In the genomic region with DNA sequence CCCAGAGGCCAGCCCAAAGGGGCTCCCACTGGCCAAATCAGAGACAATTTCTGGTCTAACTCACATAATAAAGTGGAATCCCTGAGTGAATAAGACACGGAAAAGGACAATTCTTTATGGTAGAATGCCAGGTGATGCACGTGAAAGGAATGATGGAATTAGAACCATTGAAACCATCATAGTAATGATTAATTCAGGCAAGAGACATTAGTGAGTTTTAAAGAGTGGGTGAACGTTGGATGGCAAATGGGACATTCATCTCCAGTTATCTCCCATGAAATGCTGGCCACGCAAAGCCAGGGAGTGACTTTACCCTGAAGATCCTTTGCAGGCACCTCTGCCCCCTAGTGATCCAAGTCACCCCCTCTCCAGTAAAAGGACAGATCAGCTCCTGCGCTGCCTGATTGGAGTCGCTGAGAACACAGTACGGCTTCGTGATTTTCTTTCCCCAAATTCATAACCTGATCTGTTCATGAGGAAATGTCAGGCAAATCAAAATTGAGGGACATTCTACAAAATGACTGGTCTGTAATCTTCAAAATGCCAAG, we compare ENCODE assay signal across 28 cellular contexts.
"Had no signal": no experiment of that assay in that cellular context is flagged by ENCODE, and none has a peak within 500 bp of the region (broad histone marks: within the 10 kb centered on the region; RNA-seq: fewer than 3 reads in every experiment).

No MANE protein-coding gene starts in this region.

- H3K27ac ChIP-seq: brain microvascular endothelial cell, esophagus muscularis mucosa, heart right ventricle, left lung, skin epidermis, uterus had no signal

- H3K27me3 ChIP-seq: brain microvascular endothelial cell, uterus had no signal

- H3K9me3 Mint-ChIP-seq: nephron, type B pancreatic cell had no signal

- H3K27ac Mint-ChIP-seq: activated CD4-positive, alpha-beta T cell treated with anti-CD3 and anti-CD28 coated beads for 36 hours; nephron; stimulated activated effector memory CD8-positive, alpha-beta T cell treated with anti-CD3 and anti-CD28 coated beads, Interleukin-12 subunit alpha, Interleukin-12 subunit beta, amount 100 ng/mL, for 72 hours; stimulated activated naive CD8-positive, alpha-beta T cell treated with anti-CD3 and anti-CD28 coated beads, Interleukin-15, Interleukin-2, amounts not matched to agents 100 ng/mL and 50 ng/mL, for 24 hours; T-helper 1 cell treated with Interleukin-12 subunit alpha and Interleukin-12 subunit beta and Interleukin-4 antibody, amounts not matched to agents 30 μg/mL and 1 μg/mL, for 36 hours; type B pancreatic cell had no signal

- H3K4me1 ChIP-seq: esophagus muscularis mucosa, left lung, uterus had no signal

- H3K4me3 Mint-ChIP-seq: activated CD4-positive, alpha-beta T cell treated with anti-CD3 and anti-CD28 coated beads for 36 hours; nephron; stimulated activated effector memory CD8-positive, alpha-beta T cell treated with anti-CD3 and anti-CD28 coated beads, Interleukin-12 subunit alpha, Interleukin-12 subunit beta, amount 100 ng/mL, for 72 hours; stimulated activated naive CD8-positive, alpha-beta T cell treated with anti-CD3 and anti-CD28 coated beads, Interleukin-15, Interleukin-2, amounts not matched to agents 100 ng/mL and 50 ng/mL, for 24 hours; T-helper 1 cell treated with Interleukin-12 subunit alpha and Interleukin-12 subunit beta and Interleukin-4 antibody, amounts not matched to agents 30 μg/mL and 1 μg/mL, for 36 hours; type B pancreatic cell had no signal

- H3K4me3 ChIP-seq: esophagus muscularis mucosa, heart right ventricle, left lung, lung, skin epidermis, uterus had no signal

- ATAC-seq: activated CD4-positive, alpha-beta T cell treated with anti-CD3 and anti-CD28 coated beads for 36 hours; heart right ventricle; left lung; sciatic nerve; stimulated activated effector memory CD8-positive, alpha-beta T cell treated with anti-CD3 and anti-CD28 coated beads, Interleukin-12 subunit alpha, Interleukin-12 subunit beta, amount 100 ng/mL, for 72 hours had no signal

- H3K4me1 Mint-ChIP-seq: activated CD4-positive, alpha-beta T cell treated with anti-CD3 and anti-CD28 coated beads for 36 hours; nephron; stimulated activated effector memory CD8-positive, alpha-beta T cell treated with anti-CD3 and anti-CD28 coated beads, Interleukin-12 subunit alpha, Interleukin-12 subunit beta, amount 100 ng/mL, for 72 hours had no signal

- DNase-seq: activated CD4-positive, alpha-beta T cell treated with anti-CD3 and anti-CD28 coated beads for 36 hours; activated CD4-positive, alpha-beta T cell treated with anti-CD3 and anti-CD28 coated beads, Interleukin-2, amount 50 U/mL, for 4 hours; activated CD4-positive, CD25-positive, alpha-beta regulatory T cell; activated gamma-delta T cell; activated naive CD4-positive, alpha-beta T cell treated with anti-CD3 and anti-CD28 coated beads, Interleukin-2, amount 50 U/mL, for 16 hours; activated T-cell treated with anti-CD3 and anti-CD28 coated beads, Interleukin-2, amount 50 U/mL, for 1 hour; amniotic stem cell; brain microvascular endothelial cell; cortex of kidney; foreskin melanocyte; heart right ventricle; kidney glomerular epithelial cell; mesendoderm; stimulated activated CD4-positive, alpha-beta T cell treated with anti-CD3 and anti-CD28 coated beads, Interleukin-12 subunit alpha, Interleukin-12 subunit beta, amount 100 ng/mL, for 4 hours; stimulated activated CD4-positive, alpha-beta T cell treated with anti-CD3 and anti-CD28 coated beads, Interleukin-4, amount 100 ng/mL, for 24 hours; T-helper 9 cell; uterus had no signal

- H3K36me3 Mint-ChIP-seq: stimulated activated effector memory CD8-positive, alpha-beta T cell treated with anti-CD3 and anti-CD28 coated beads, Interleukin-12 subunit alpha, Interleukin-12 subunit beta, amount 100 ng/mL, for 72 hours; type B pancreatic cell had no signal

- FAIRE-seq: astrocyte had no signal

- H3K9me3 ChIP-seq: left lung, uterus had no signal

- H3K36me3 ChIP-seq: brain microvascular endothelial cell, esophagus muscularis mucosa, heart right ventricle, left lung, uterus had no signal
